ENCODE assay signal across 1 cellular context in the genomic region with DNA sequence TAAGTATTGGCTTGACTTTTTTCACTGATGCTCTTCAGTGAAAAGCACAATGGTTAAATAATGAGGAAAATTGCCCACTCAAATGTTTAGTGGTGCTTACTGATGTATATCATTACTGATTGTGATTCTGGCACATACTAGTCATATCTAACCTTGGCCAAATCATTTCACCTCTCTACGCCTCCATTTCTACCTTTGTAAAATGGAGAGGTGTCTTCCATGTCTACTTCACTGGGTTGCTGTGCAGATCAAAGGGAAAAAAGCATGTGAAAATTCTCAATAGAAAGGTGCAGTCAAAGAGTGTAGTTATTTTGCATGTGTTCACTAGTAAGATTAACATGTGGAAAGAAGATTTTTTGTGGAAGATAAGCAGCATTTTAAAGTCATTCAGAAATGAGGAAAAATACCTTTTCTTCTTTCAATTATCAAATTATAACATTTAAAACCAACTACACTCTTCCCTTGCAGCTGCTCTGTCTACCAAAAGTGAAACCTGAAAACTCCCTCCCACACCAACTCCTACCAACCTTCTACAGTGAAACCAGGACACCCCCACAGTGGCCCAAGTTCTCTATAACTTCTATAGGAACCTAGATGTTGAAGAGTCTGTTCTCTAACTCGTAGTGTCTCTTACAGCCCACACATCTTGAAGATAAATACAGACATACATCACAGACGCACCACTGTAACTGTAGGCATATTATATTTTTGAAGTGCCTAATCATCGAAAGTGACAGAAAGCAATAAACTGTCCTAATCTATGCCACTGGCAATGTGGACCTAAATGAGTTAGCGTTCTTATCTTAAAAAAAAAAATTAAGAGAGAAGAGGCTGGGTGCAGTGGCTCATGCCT.
TF ChIP-seq lines count a peak whose summit lies in the region.

No MANE protein-coding gene starts in this region.

TF ChIP-seq in GM12878, 131 proteins besides CTCF, POLR2A, EP300 and RAD21 (continued from another document and continues in another):
- TF ChIP-seq, protein P1, sequence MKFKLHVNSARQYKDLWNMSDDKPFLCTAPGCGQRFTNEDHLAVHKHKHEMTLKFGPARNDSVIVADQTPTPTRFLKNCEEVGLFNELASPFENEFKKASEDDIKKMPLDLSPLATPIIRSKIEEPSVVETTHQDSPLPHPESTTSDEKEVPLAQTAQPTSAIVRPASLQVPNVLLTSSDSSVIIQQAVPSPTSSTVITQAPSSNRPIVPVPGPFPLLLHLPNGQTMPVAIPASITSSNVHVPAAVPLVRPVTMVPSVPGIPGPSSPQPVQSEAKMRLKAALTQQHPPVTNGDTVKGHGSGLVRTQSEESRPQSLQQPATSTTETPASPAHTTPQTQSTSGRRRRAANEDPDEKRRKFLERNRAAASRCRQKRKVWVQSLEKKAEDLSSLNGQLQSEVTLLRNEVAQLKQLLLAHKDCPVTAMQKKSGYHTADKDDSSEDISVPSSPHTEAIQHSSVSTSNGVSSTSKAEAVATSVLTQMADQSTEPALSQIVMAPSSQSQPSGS (IDR thresholded peaks at IDR 0.05; ENCODE audit: low read length): peak; percentile 85
- TF ChIP-seq, protein P2, sequence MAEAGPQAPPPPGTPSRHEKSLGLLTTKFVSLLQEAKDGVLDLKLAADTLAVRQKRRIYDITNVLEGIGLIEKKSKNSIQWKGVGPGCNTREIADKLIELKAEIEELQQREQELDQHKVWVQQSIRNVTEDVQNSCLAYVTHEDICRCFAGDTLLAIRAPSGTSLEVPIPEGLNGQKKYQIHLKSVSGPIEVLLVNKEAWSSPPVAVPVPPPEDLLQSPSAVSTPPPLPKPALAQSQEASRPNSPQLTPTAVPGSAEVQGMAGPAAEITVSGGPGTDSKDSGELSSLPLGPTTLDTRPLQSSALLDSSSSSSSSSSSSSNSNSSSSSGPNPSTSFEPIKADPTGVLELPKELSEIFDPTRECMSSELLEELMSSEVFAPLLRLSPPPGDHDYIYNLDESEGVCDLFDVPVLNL (IDR thresholded peaks at IDR 0.05; ENCODE audit: low read depth, low read length): no peak
- TF ChIP-seq WRNIP1 (IDR thresholded peaks at IDR 0.05; ENCODE audit: borderline replicate concordance, low read depth, low read length) (no peak), NR2C2 (IDR thresholded peaks at IDR 0.05; ENCODE audit: borderline replicate concordance, control insufficient read depth, insufficient read length, low read depth) (no peak), CBX5 (IDR thresholded peaks at IDR 0.05; ENCODE audit: low read depth) (peak; percentile 84), MEF2A (IDR thresholded peaks at IDR 0.05; ENCODE audit: insufficient read depth, low read depth, low read length) (peak; percentile 50; the same call in 1 of the 2 replicates), SUZ12 (IDR thresholded peaks at IDR 0.05; ENCODE audit: unreplicated experiment) (no peak), ZNF384 (IDR thresholded peaks at IDR 0.05; ENCODE audit: borderline replicate concordance, low read depth, low read length) (no peak), YBX1 (IDR thresholded peaks at IDR 0.05) (no peak), ZNF622 (IDR thresholded peaks at IDR 0.05) (no peak), SUPT20H (IDR thresholded peaks at IDR 0.05; ENCODE audit: borderline replicate concordance, control insufficient read depth, low read depth, low read length) (no peak), KDM1A (IDR thresholded peaks at IDR 0.05; ENCODE audit: borderline replicate concordance) (no peak), CHD1 (IDR thresholded peaks at IDR 0.05; ENCODE audit: low read depth, low read length) (no peak), NRF1 (conservative IDR thresholded peaks at IDR 0.05; ENCODE audit: low read depth, low read length) (no peak), ZZZ3 (IDR thresholded peaks at IDR 0.05; ENCODE audit: control insufficient read depth, insufficient read length, low read depth) (no peak), RFX5 (IDR thresholded peaks at IDR 0.05; ENCODE audit: low read depth, low read length) (no peak), IRF4 (IDR thresholded peaks at IDR 0.05; ENCODE audit: low read depth, low read length) (peak; percentile 97), SPI1 (IDR thresholded peaks at IDR 0.05; ENCODE audit: borderline replicate concordance, insufficient read depth, low read depth, low read length) (no peak), HDAC6 (IDR thresholded peaks at IDR 0.05; ENCODE audit: unreplicated experiment) (no peak), TCF12 (IDR thresholded peaks at IDR 0.05; ENCODE audit: low read depth, low read length) (peak; percentile 86; the same call in 1 of the 2 replicates), POU2F2 (IDR thresholded peaks at IDR 0.05; ENCODE audit: borderline replicate concordance, low read depth, low read length) (0 out of 3 replicates have a peak, but pooled peaks have one; percentile 17), MYC (IDR thresholded peaks at IDR 0.05; ENCODE audit: insufficient read depth, insufficient read length, insufficient replicate concordance, low read length, severe bottlenecking) (no peak), ASH2L (IDR thresholded peaks at IDR 0.05; ENCODE audit: borderline replicate concordance, low read depth) (no peak), SMARCA5 (IDR thresholded peaks at IDR 0.05) (no peak; the same call in 1 of the 2 replicates), GABPA (IDR thresholded peaks at IDR 0.05; ENCODE audit: low read depth) (peak; percentile 55), HDAC2 (IDR thresholded peaks at IDR 0.05) (no peak), BCL11A (IDR thresholded peaks at IDR 0.05; ENCODE audit: low read depth, low read length) (peak; percentile 95), DPF2 (IDR thresholded peaks at IDR 0.05) (peak; percentile 94), FOS (IDR thresholded peaks at IDR 0.05; ENCODE audit: borderline replicate concordance, extremely low read depth, insufficient read length) (no peak), CBX3 (IDR thresholded peaks at IDR 0.05; ENCODE audit: borderline replicate concordance, low read depth) (no peak), ZSCAN29 (IDR thresholded peaks at IDR 0.05) (no peak; the same call in 1 of the 2 replicates), NFXL1 (IDR thresholded peaks at IDR 0.05; ENCODE audit: borderline replicate concordance) (no peak)
- TF ChIP-seq, protein P3, sequence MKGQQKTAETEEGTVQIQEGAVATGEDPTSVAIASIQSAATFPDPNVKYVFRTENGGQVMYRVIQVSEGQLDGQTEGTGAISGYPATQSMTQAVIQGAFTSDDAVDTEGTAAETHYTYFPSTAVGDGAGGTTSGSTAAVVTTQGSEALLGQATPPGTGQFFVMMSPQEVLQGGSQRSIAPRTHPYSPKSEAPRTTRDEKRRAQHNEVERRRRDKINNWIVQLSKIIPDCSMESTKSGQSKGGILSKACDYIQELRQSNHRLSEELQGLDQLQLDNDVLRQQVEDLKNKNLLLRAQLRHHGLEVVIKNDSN (IDR thresholded peaks at IDR 0.05; ENCODE audit: borderline replicate concordance, extremely low read length, insufficient read depth, low read depth, low read length): no peak
- TF ChIP-seq, protein P4, sequence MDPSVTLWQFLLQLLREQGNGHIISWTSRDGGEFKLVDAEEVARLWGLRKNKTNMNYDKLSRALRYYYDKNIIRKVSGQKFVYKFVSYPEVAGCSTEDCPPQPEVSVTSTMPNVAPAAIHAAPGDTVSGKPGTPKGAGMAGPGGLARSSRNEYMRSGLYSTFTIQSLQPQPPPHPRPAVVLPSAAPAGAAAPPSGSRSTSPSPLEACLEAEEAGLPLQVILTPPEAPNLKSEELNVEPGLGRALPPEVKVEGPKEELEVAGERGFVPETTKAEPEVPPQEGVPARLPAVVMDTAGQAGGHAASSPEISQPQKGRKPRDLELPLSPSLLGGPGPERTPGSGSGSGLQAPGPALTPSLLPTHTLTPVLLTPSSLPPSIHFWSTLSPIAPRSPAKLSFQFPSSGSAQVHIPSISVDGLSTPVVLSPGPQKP (IDR thresholded peaks at IDR 0.05; ENCODE audit: low read depth, low read length): no peak
- TF ChIP-seq, protein P5, sequence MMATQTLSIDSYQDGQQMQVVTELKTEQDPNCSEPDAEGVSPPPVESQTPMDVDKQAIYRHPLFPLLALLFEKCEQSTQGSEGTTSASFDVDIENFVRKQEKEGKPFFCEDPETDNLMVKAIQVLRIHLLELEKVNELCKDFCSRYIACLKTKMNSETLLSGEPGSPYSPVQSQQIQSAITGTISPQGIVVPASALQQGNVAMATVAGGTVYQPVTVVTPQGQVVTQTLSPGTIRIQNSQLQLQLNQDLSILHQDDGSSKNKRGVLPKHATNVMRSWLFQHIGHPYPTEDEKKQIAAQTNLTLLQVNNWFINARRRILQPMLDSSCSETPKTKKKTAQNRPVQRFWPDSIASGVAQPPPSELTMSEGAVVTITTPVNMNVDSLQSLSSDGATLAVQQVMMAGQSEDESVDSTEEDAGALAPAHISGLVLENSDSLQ (IDR thresholded peaks at IDR 0.05): no peak; the same call in 1 of the 2 replicates
- TF ChIP-seq, protein P6, sequence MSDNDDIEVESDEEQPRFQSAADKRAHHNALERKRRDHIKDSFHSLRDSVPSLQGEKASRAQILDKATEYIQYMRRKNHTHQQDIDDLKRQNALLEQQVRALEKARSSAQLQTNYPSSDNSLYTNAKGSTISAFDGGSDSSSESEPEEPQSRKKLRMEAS (IDR thresholded peaks at IDR 0.05; ENCODE audit: low read depth, low read length): no peak
- TF ChIP-seq, protein P7, sequence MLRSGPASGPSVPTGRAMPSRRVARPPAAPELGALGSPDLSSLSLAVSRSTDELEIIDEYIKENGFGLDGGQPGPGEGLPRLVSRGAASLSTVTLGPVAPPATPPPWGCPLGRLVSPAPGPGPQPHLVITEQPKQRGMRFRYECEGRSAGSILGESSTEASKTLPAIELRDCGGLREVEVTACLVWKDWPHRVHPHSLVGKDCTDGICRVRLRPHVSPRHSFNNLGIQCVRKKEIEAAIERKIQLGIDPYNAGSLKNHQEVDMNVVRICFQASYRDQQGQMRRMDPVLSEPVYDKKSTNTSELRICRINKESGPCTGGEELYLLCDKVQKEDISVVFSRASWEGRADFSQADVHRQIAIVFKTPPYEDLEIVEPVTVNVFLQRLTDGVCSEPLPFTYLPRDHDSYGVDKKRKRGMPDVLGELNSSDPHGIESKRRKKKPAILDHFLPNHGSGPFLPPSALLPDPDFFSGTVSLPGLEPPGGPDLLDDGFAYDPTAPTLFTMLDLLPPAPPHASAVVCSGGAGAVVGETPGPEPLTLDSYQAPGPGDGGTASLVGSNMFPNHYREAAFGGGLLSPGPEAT (IDR thresholded peaks at IDR 0.05; ENCODE audit: low read depth): peak; percentile 59; the same call in 1 of the 2 replicates
- TF ChIP-seq, protein P8, sequence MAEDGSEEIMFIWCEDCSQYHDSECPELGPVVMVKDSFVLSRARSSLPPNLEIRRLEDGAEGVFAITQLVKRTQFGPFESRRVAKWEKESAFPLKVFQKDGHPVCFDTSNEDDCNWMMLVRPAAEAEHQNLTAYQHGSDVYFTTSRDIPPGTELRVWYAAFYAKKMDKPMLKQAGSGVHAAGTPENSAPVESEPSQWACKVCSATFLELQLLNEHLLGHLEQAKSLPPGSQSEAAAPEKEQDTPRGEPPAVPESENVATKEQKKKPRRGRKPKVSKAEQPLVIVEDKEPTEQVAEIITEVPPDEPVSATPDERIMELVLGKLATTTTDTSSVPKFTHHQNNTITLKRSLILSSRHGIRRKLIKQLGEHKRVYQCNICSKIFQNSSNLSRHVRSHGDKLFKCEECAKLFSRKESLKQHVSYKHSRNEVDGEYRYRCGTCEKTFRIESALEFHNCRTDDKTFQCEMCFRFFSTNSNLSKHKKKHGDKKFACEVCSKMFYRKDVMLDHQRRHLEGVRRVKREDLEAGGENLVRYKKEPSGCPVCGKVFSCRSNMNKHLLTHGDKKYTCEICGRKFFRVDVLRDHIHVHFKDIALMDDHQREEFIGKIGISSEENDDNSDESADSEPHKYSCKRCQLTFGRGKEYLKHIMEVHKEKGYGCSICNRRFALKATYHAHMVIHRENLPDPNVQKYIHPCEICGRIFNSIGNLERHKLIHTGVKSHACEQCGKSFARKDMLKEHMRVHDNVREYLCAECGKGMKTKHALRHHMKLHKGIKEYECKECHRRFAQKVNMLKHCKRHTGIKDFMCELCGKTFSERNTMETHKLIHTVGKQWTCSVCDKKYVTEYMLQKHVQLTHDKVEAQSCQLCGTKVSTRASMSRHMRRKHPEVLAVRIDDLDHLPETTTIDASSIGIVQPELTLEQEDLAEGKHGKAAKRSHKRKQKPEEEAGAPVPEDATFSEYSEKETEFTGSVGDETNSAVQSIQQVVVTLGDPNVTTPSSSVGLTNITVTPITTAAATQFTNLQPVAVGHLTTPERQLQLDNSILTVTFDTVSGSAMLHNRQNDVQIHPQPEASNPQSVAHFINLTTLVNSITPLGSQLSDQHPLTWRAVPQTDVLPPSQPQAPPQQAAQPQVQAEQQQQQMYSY (CRISPR knock-in tag; IDR thresholded peaks at IDR 0.05): no peak
- TF ChIP-seq, protein P9, sequence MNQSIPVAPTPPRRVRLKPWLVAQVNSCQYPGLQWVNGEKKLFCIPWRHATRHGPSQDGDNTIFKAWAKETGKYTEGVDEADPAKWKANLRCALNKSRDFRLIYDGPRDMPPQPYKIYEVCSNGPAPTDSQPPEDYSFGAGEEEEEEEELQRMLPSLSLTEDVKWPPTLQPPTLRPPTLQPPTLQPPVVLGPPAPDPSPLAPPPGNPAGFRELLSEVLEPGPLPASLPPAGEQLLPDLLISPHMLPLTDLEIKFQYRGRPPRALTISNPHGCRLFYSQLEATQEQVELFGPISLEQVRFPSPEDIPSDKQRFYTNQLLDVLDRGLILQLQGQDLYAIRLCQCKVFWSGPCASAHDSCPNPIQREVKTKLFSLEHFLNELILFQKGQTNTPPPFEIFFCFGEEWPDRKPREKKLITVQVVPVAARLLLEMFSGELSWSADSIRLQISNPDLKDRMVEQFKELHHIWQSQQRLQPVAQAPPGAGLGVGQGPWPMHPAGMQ (IDR thresholded peaks at IDR 0.05; ENCODE audit: borderline replicate concordance): no peak
- TF ChIP-seq, protein P10, sequence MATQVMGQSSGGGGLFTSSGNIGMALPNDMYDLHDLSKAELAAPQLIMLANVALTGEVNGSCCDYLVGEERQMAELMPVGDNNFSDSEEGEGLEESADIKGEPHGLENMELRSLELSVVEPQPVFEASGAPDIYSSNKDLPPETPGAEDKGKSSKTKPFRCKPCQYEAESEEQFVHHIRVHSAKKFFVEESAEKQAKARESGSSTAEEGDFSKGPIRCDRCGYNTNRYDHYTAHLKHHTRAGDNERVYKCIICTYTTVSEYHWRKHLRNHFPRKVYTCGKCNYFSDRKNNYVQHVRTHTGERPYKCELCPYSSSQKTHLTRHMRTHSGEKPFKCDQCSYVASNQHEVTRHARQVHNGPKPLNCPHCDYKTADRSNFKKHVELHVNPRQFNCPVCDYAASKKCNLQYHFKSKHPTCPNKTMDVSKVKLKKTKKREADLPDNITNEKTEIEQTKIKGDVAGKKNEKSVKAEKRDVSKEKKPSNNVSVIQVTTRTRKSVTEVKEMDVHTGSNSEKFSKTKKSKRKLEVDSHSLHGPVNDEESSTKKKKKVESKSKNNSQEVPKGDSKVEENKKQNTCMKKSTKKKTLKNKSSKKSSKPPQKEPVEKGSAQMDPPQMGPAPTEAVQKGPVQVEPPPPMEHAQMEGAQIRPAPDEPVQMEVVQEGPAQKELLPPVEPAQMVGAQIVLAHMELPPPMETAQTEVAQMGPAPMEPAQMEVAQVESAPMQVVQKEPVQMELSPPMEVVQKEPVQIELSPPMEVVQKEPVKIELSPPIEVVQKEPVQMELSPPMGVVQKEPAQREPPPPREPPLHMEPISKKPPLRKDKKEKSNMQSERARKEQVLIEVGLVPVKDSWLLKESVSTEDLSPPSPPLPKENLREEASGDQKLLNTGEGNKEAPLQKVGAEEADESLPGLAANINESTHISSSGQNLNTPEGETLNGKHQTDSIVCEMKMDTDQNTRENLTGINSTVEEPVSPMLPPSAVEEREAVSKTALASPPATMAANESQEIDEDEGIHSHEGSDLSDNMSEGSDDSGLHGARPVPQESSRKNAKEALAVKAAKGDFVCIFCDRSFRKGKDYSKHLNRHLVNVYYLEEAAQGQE (IDR thresholded peaks at IDR 0.05; ENCODE audit: low read depth, low read length): no peak
